Comparison of ENCODE assay signal across 14 cellular contexts in the genomic region with DNA sequence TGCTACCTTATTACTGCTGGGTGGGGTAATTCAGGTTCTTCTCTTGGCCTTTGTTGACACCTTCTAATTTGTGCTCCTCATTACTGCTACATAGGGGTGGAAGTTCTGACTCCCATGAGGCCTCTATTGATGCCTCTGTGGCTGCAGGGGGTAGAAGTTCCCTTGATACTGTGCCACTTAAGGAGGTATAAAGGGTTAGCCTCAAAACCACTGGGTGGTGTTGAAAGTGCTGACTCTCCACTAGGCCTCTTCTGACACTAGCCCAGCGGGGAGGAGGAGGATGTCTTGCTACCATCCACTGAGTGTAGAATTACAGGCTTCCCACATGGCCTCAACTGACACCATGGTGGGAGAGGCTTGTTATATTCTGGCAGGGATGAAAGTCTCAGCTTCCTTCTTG. TPM values are rescaled to one million over a fixed set of nuclear protein-coding genes. Genes with fewer than 3 reads are reported as not detected.
DNase-seq lines count a peak whose midpoint lies in the region; ATAC-seq and TF ChIP-seq lines count a peak whose summit lies in the region.
"Had no signal": no experiment of that assay in that cellular context is flagged by ENCODE, and none has a peak within 500 bp of the region (broad histone marks: within the 10 kb centered on the region; RNA-seq: fewer than 3 reads in every experiment).

No MANE protein-coding gene starts in this region.

- TF ChIP-seq CTCF in PC-9 (conservative IDR thresholded peaks at IDR 0.05) (no peak), MCF 10A (IDR thresholded peaks at IDR 0.05; ENCODE audit: unreplicated experiment) (no peak)

- in situ Hi-C loops in ACHN (cut with HindIII; ENCODE audit: low pct_ligation_motif_present, low pct_unique_long_range_greater_than_20kb, low sequenced_read_pairs): no loop called here

- H3K9me3 ChIP-seq in SJCRH30 (replicated peaks): no peaks in the 10 kb centered on the region
- no peaks in the 10 kb centered on the region for H3K9me3 ChIP-seq in PC-9 (ENCODE audit: insufficient read depth, low read depth)
- H3K9me3 ChIP-seq: neutrophil, suprapubic skin had no signal

- H3K4me1 ChIP-seq in SJCRH30 (no peaks in the 10 kb centered on the region), PC-9 (replicated peaks; ENCODE audit: insufficient read depth) (no peaks in the 10 kb centered on the region)
- H3K4me1 ChIP-seq: suprapubic skin had no signal

- peak; percentile 69 for DNase-seq in GF-D8 (lab: John Stamatoyannopoulos, UW)
- peak; percentile 14 to 40 for DNase-seq in SJCRH30
- peak; percentile 43 for DNase-seq in fibroblast of peridontal ligament (ENCODE audit: extremely low read depth)
- no peak for DNase-seq in naive thymus-derived CD8-positive, alpha-beta T cell
- DNase-seq in PC-9: no peak
- DNase-seq in ACHN: no peak
- DNase-seq in MCF 10A (ENCODE audit: unreplicated experiment): no peak
- DNase-seq: kidney; NCI-H1436 treated with DMSO at 0.1 percent for 48 hours; stimulated activated CD4-positive, alpha-beta T cell treated with anti-CD3 and anti-CD28 coated beads, Interleukin-4, amount 100 ng/mL, for 1 hour had no signal

- ATAC-seq in HG03432 (IDR thresholded peaks at IDR 0.05; ENCODE audit: unreplicated experiment): peak; percentile 66
- no peak for ATAC-seq in naive thymus-derived CD8-positive, alpha-beta T cell

- H3K4me2 ChIP-seq in PC-9: no peak overlapping the region

- peaks cover 0 to 4% (median 0%) of the 10 kb centered on the region in 3 donors for H3K36me3 Mint-ChIP-seq in naive thymus-derived CD8-positive, alpha-beta T cell
- H3K36me3 Mint-ChIP-seq in MCF 10A (ENCODE audit: insufficient read depth, unreplicated experiment): no peaks in the 10 kb centered on the region
- H3K36me3 Mint-ChIP-seq: CD14-positive monocyte had no signal

- peaks cover 9 to 24% (median 13%) of the 10 kb centered on the region in 5 donors for H3K27me3 Mint-ChIP-seq in naive thymus-derived CD8-positive, alpha-beta T cell
- no peaks in the 10 kb centered on the region for H3K27me3 Mint-ChIP-seq in MCF 10A (ENCODE audit: insufficient read depth, unreplicated experiment)

- no peaks in the 10 kb centered on the region for H3K9me2 ChIP-seq in PC-9 (ENCODE audit: insufficient read depth)

- CTCF ChIA-PET in PC-9 (lab: Charles Lee): no interaction called here
- CTCF ChIA-PET in MCF 10A (lab: Yijun Ruan, JAX): no interaction called here

- POLR2A ChIA-PET in naive thymus-derived CD8-positive, alpha-beta T cell (lab: Charles Lee): no interaction called here
- POLR2A ChIA-PET in PC-9 (lab: Charles Lee; ENCODE audit: unreplicated experiment) (no interaction called here), MCF 10A (lab: Yijun Ruan, JAX) (interaction anchor here (0.6 kb wide), 1 partner anchor 100 kb away, joined by 3 read pairs; no protein-coding TSS in a partner anchor)

- no peaks in the 10 kb centered on the region for H3K9me3 Mint-ChIP-seq in naive thymus-derived CD8-positive, alpha-beta T cell
- no peaks in the 10 kb centered on the region for H3K9me3 Mint-ChIP-seq in MCF 10A (ENCODE audit: unreplicated experiment)

- H3K4me3 ChIP-seq in SJCRH30 (no peak overlapping the region), PC-9 (no peak overlapping the region)
- H3K4me3 ChIP-seq: suprapubic skin had no signal

- peak overlapping the region in 1 of 10 donors; percentile 45 for H3K27ac Mint-ChIP-seq in naive thymus-derived CD8-positive, alpha-beta T cell
- H3K27ac Mint-ChIP-seq in MCF 10A (ENCODE audit: low read depth, unreplicated experiment): no peak overlapping the region
- H3K27ac Mint-ChIP-seq: CD14-positive monocyte had no signal

- BruUV-seq in PC-9 (replicated peaks; lab: Mats Ljungman, UMichigan) (no TSS peak), MCF 10A (replicated peaks; lab: Mats Ljungman, UMichigan) (no TSS peak)

- no peaks in the 10 kb centered on the region for H3K79me2 ChIP-seq in PC-9 (ENCODE audit: low read depth)

- intact Hi-C loops in PC-9 (cut with micrococcal nuclease; ENCODE audit: unreplicated experiment): no loop called here
- intact Hi-C loops in MCF 10A (cut with micrococcal nuclease): no loop called here

- H3K27ac ChIP-seq in SJCRH30: no peak overlapping the region
- no peak overlapping the region for H3K27ac ChIP-seq in PC-9
- H3K27ac ChIP-seq: neutrophil, suprapubic skin had no signal

- peaks cover 0 to 2% (median 0%) of the 10 kb centered on the region in 4 donors for H3K4me1 Mint-ChIP-seq in naive thymus-derived CD8-positive, alpha-beta T cell
- H3K4me1 Mint-ChIP-seq in MCF 10A (ENCODE audit: insufficient read depth, unreplicated experiment): no peaks in the 10 kb centered on the region
- H3K4me1 Mint-ChIP-seq: CD14-positive monocyte had no signal

- H4K20me1 ChIP-seq in PC-9 (ENCODE audit: insufficient read depth): no peaks in the 10 kb centered on the region

- H3K36me3 ChIP-seq in SJCRH30: no peaks in the 10 kb centered on the region
- no peaks in the 10 kb centered on the region for H3K36me3 ChIP-seq in PC-9 (ENCODE audit: low read depth)
- H3K36me3 ChIP-seq: neutrophil, suprapubic skin had no signal

- no peak overlapping the region for H2AFZ ChIP-seq in PC-9

- H3F3A ChIP-seq in PC-9 (ENCODE audit: insufficient read depth, low read depth): 0 out of 2 replicates have a peak, but pooled peaks cover 5% of the 10 kb centered on the region

- no peak overlapping the region for H3K4me3 Mint-ChIP-seq in naive thymus-derived CD8-positive, alpha-beta T cell
- H3K4me3 Mint-ChIP-seq in MCF 10A (ENCODE audit: unreplicated experiment): no peak overlapping the region
- H3K4me3 Mint-ChIP-seq: CD14-positive monocyte had no signal

- H3K27me3 ChIP-seq in SJCRH30: no peaks in the 10 kb centered on the region
- H3K27me3 ChIP-seq in PC-9 (ENCODE audit: insufficient read depth, low read depth): no peaks in the 10 kb centered on the region
- H3K27me3 ChIP-seq: neutrophil, suprapubic skin had no signal

RNA-seq across cellular contexts. Expression of gene CCDC112, which starts 36.7 kb away (rescaled TPM):
- total RNA-seq in SJCRH30 (2014; rRNA removed; shearing (Covaris generic)): 6.3 and 7.4 TPM in 2 replicates
- total RNA-seq in naive thymus-derived CD8-positive, alpha-beta T cell: 1 to 10 TPM; 6.5 to 7.5 TPM
- 1 to 10 TPM; 2.8 to 4.5 (median 4.3) TPM for polyA plus RNA-seq in naive thymus-derived CD8-positive, alpha-beta T cell
- total RNA-seq in PC-9 (2021) (4.3 and 4.8 TPM in 2 replicates), MCF 10A (2022) (10.3 and 10.7 TPM in 2 replicates)

Comparison
In these comparisons a context has a peak if more than half of its experiments do, and no peak if none do; other contexts are left out.
1. DNase-seq: peak in GF-D8 (single experiment), SJCRH30 (2 of 2) and fibroblast of peridontal ligament (single experiment); none in naive thymus-derived CD8-positive, alpha-beta T cell (0 of 10), PC-9 (0 of 2), ACHN (single experiment) and MCF 10A (single experiment).